Comparison of ENCODE assay signal across 7 cellular contexts in genomic region chr16:87726577-87726976, GRCh38. TPM values are rescaled to one million over a fixed set of nuclear protein-coding genes. Genes with fewer than 3 reads are reported as not detected.
A peak's percentile ranks its signal among the peaks of the same experiment; 100 is the strongest.
DNase-seq lines count a peak whose midpoint lies in the region; ATAC-seq and TF ChIP-seq lines count a peak whose summit lies in the region.
"Not testable (repeated sequence)": the region's sequence is repeated elsewhere in the genome, so short reads cannot be mapped to it uniquely, and the experiment has no call there.

No MANE protein-coding gene starts in this region.

- BruUV-seq in Calu3 (replicated peaks; lab: Mats Ljungman, UMichigan): not testable (repeated sequence)

- H3K36me3 Mint-ChIP-seq in Calu3 (ENCODE audit: insufficient read depth, unreplicated experiment) (peaks cover 62% of the 10 kb centered on the region), immature natural killer cell (peaks cover 29 to 56% (median 47%) of the 10 kb centered on the region in 3 donors), nephron progenitor cell (ENCODE audit: low read depth) (peaks cover 80% of the 10 kb centered on the region)
- peaks cover 85% of the 10 kb centered on the region for H3K36me3 Mint-ChIP-seq in effector memory CD8-positive, alpha-beta T cell (ENCODE audit: insufficient read depth)
- peaks cover 69 to 75% of the 10 kb centered on the region in 2 donors for H3K36me3 Mint-ChIP-seq in stimulated activated naive B cell treated with anti-CD40 and anti-IgM and Interleukin-4, amounts not matched to agents 10 μg/mL and 1 μg/mL and 100 μg/mL, for 72 hours

- intact Hi-C loops in Calu3 (cut with micrococcal nuclease; ENCODE audit: unreplicated experiment): not testable (repeated sequence)

- H3K9me3 ChIP-seq in WERI-Rb-1 (ENCODE audit: severe bottlenecking): not testable (repeated sequence)

- not testable (repeated sequence) for H3K27me3 ChIP-seq in WERI-Rb-1 (ENCODE audit: insufficient read depth, low read depth, severe bottlenecking)

- H3K27ac Mint-ChIP-seq in Calu3 (ENCODE audit: unreplicated experiment) (peak overlapping the region; percentile 53), immature natural killer cell (peak overlapping the region; percentile 87 to 97 (median 92)), nephron progenitor cell (peak overlapping the region; percentile 80)
- peak overlapping the region; percentile 22 to 63 for H3K27ac Mint-ChIP-seq in effector memory CD8-positive, alpha-beta T cell
- peak overlapping the region; percentile 75 for H3K27ac Mint-ChIP-seq in stimulated activated naive B cell treated with anti-CD40 and anti-IgM and Interleukin-4, amounts not matched to agents 10 μg/mL and 1 μg/mL and 100 μg/mL, for 72 hours

- TF ChIP-seq CTCF in Calu3 (IDR thresholded peaks at IDR 0.05; ENCODE audit: unreplicated experiment); WERI-Rb-1 (IDR thresholded peaks at IDR 0.05; ENCODE audit: low read depth, low read length); nephron progenitor cell (IDR thresholded peaks at IDR 0.05): not testable (repeated sequence)

- H3K27ac ChIP-seq in WERI-Rb-1: peak overlapping the region; percentile 54

- not testable (repeated sequence) for ATAC-seq in effector memory CD8-positive, alpha-beta T cell (replicated peaks); stimulated activated naive B cell treated with anti-CD40 and anti-IgM and Interleukin-4, amounts not matched to agents 10 μg/mL and 1 μg/mL and 100 μg/mL, for 72 hours (replicated peaks)

- not testable (repeated sequence) for H3K9me3 Mint-ChIP-seq in Calu3 (ENCODE audit: low read depth, unreplicated experiment); effector memory CD8-positive, alpha-beta T cell; immature natural killer cell; nephron progenitor cell; stimulated activated naive B cell treated with anti-CD40 and anti-IgM and Interleukin-4, amounts not matched to agents 10 μg/mL and 1 μg/mL and 100 μg/mL, for 72 hours

- CTCF ChIA-PET in Calu3 (lab: Charles Lee): interaction anchor here (0.6 kb wide), 1 partner anchor 158 kb away, joined by 3 read pairs; no protein-coding TSS in a partner anchor

- H3K27me3 Mint-ChIP-seq in Calu3 (ENCODE audit: unreplicated experiment); effector memory CD8-positive, alpha-beta T cell; nephron progenitor cell (ENCODE audit: low read depth, poor library complexity); stimulated activated naive B cell treated with anti-CD40 and anti-IgM and Interleukin-4, amounts not matched to agents 10 μg/mL and 1 μg/mL and 100 μg/mL, for 72 hours: not testable (repeated sequence)
- peaks cover 19 to 43% (median 41%) of the 10 kb centered on the region in 3 donors for H3K27me3 Mint-ChIP-seq in immature natural killer cell (ENCODE audit: low read depth in 3 of 3)

- not testable (repeated sequence) for DNase-seq in Calu3; effector memory CD8-positive, alpha-beta T cell; immature natural killer cell; nephron progenitor cell; stimulated activated naive B cell treated with anti-CD40 and anti-IgM and Interleukin-4, amounts not matched to agents 10 μg/mL and 1 μg/mL and 100 μg/mL, for 72 hours
- DNase-seq in NCI-H82 treated with DMSO at 0.1 percent for 48 hours (lab: John Stamatoyannopoulos, UW; ENCODE audit: unreplicated experiment) (peak; percentile 8), WERI-Rb-1 (peak; percentile 37)

- H3K4me1 Mint-ChIP-seq in Calu3 (ENCODE audit: low read depth, unreplicated experiment): not testable (repeated sequence)
- peaks cover 18 to 26% of the 10 kb centered on the region in 2 donors for H3K4me1 Mint-ChIP-seq in effector memory CD8-positive, alpha-beta T cell (ENCODE audit: low read depth in 2 of 2)
- peaks cover 61 to 75% of the 10 kb centered on the region in 2 donors for H3K4me1 Mint-ChIP-seq in immature natural killer cell
- peaks cover 45% of the 10 kb centered on the region for H3K4me1 Mint-ChIP-seq in nephron progenitor cell
- H3K4me1 Mint-ChIP-seq in stimulated activated naive B cell treated with anti-CD40 and anti-IgM and Interleukin-4, amounts not matched to agents 10 μg/mL and 1 μg/mL and 100 μg/mL, for 72 hours: peaks cover 35 to 36% of the 10 kb centered on the region in 2 donors

- not testable (repeated sequence) for H3K36me3 ChIP-seq in WERI-Rb-1

- H3K4me3 ChIP-seq in WERI-Rb-1 (ENCODE audit: low read depth, low read length): not testable (repeated sequence)

- H3K4me3 Mint-ChIP-seq in Calu3 (ENCODE audit: low read depth, unreplicated experiment); effector memory CD8-positive, alpha-beta T cell; nephron progenitor cell: not testable (repeated sequence)
- peak overlapping the region in 3 of 5 donors; percentile 47 to 71 (median 59) for H3K4me3 Mint-ChIP-seq in immature natural killer cell
- peak overlapping the region in 1 of 2 donors; percentile 6 for H3K4me3 Mint-ChIP-seq in stimulated activated naive B cell treated with anti-CD40 and anti-IgM and Interleukin-4, amounts not matched to agents 10 μg/mL and 1 μg/mL and 100 μg/mL, for 72 hours

RNA-seq across cellular contexts. Expression of gene KLHDC4, which starts 39.2 kb away (rescaled TPM):
- 106 and 109 TPM in 2 replicates for total RNA-seq in Calu3 (2022)
- polyA plus RNA-seq in immature natural killer cell: 10 to 100 TPM; 52.0 to 70.0 (median 61.0) TPM
